Comparison of ENCODE assay signal across 21 cellular contexts in the genomic region with DNA sequence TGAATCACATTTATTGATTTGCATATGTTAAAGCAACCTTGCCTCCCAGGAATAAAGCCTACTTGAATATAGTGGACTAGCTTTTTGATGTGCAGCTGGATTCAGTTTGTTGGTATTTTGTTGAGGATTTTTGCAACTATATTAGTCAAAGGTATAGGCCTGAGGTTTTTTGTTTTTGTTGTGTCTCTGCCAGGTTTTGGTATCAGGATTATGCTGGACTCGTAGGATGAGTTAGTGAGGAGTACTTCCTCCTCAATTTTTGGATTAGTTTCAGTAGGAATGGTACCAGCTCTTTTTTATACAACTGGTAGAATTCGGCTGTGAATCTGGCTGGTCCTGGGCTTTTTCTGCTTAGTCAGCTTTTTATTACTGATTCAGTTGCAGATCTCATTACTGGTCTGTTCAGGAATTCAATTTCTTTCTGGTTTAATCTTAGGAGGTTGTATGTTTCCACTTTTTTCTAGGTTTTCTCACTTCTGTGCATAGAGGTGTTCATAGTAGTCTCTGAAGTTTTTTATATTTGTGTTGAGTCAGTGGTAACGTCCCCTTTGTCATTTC.
"Had no signal": no experiment of that assay in that cellular context is flagged by ENCODE, and none has a peak within 500 bp of the region (broad histone marks: within the 10 kb centered on the region; RNA-seq: fewer than 3 reads in every experiment).

No MANE protein-coding gene starts in this region.

- H2AFZ ChIP-seq: neural progenitor cell had no signal

- DNase-seq: activated CD4-positive, alpha-beta T cell treated with anti-CD3 and anti-CD28 coated beads for 1 hour; activated CD4-positive, alpha-beta T cell treated with anti-CD3 and anti-CD28 coated beads, Interleukin-2, amount 50 U/mL, for 1 hour; activated CD8-positive, alpha-beta T cell treated with anti-CD3 and anti-CD28 coated beads, Interleukin-2, amount 10 ng/mL, durations not matched to agents 7 days and 5 days; activated gamma-delta T cell; activated naive CD4-positive, alpha-beta T cell treated with anti-CD3 and anti-CD28 coated beads, Interleukin-2, amount 50 U/mL, for 16 hours; activated naive CD8-positive, alpha-beta T cell treated with anti-CD3 and anti-CD28 coated beads, Interleukin-2, amount 50 U/mL, for 24 hours; anterior cingulate cortex; cerebellar nuclear complex; esophagus squamous epithelium; left lung; naive thymus-derived CD8-positive, alpha-beta T cell; retina; spleen; stimulated activated naive CD8-positive, alpha-beta T cell treated with anti-CD3 and anti-CD28 coated beads, Interleukin-15, amount 100 ng/mL, for 72 hours; T-helper 1 cell; tibial artery had no signal

- H3K27ac ChIP-seq: coronary artery, esophagus squamous epithelium, left lung, neural progenitor cell, spleen, tibial artery had no signal

- H3K36me3 ChIP-seq: esophagus squamous epithelium, left lung, spleen, tibial artery had no signal

- H3K27me3 ChIP-seq: esophagus squamous epithelium, left lung, neural progenitor cell, spleen, tibial artery had no signal

- H3K4me3 ChIP-seq: coronary artery, esophagus squamous epithelium, left lung, lung, neural progenitor cell, spleen, tibial artery had no signal

- H3K9me3 ChIP-seq: esophagus squamous epithelium, tibial artery had no signal

- FAIRE-seq: TTC549 had no signal

- H3K9ac ChIP-seq: neural progenitor cell had no signal

- ATAC-seq: activated CD8-positive, alpha-beta T cell treated with anti-CD3 and anti-CD28 coated beads, Interleukin-2, amount 10 ng/mL, durations not matched to agents 7 days and 5 days; activated naive CD8-positive, alpha-beta T cell treated with anti-CD3 and anti-CD28 coated beads, Interleukin-2, amount 50 U/mL, for 24 hours; left lung; naive thymus-derived CD8-positive, alpha-beta T cell; stimulated activated effector memory CD8-positive, alpha-beta T cell treated with anti-CD3 and anti-CD28 coated beads, Interleukin-12 subunit alpha, Interleukin-12 subunit beta, amount 100 ng/mL, for 72 hours; stimulated activated naive CD8-positive, alpha-beta T cell treated with anti-CD3 and anti-CD28 coated beads, Interleukin-15, amount 100 ng/mL, for 72 hours had no signal

- H3K4me2 ChIP-seq: neural progenitor cell had no signal

- H3K4me1 ChIP-seq: left lung, neural progenitor cell, spleen had no signal
